ENCODE assay signal across 13 cellular contexts in the genomic region with DNA sequence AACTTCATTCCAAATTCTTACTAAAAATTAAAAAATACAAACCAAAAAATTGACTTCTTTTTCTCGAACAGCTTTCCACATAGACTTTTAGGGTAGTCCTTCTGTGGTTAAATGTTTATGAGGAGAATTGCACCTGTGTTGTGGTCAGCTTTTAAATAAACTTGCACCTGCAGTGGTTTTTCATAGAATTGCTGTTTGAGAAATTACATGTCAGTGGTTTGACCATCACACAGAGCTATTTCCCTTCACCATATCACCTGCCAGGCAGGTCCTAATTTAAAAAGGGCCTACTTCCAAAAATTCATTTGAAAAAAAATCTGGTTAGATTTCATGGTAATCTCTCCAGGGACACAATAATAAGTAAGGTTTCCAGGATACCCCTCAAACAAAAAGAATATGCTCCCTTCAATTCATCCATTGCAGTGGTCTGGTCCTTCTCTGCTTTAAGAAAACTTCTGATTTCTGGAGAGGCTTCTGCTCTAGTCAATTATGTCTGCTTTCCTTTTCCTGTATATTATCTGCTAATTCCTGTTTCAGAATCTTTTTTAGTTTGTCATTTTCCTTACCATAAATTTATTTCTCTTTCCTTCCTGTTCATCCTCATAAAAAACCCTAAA. TPM values are rescaled to one million over a fixed set of nuclear protein-coding genes. Genes with fewer than 3 reads are reported as not detected.
DNase-seq lines count a peak whose midpoint lies in the region; ATAC-seq and TF ChIP-seq lines count a peak whose summit lies in the region.
"Had no signal": no experiment of that assay in that cellular context is flagged by ENCODE, and none has a peak within 500 bp of the region (broad histone marks: within the 10 kb centered on the region; RNA-seq: fewer than 3 reads in every experiment).

No MANE protein-coding gene starts in this region.

- ATAC-seq in GM19043 (IDR thresholded peaks at IDR 0.05; ENCODE audit: low read depth, unreplicated experiment) (peak; percentile 76), HG02852 (IDR thresholded peaks at IDR 0.05; ENCODE audit: unreplicated experiment) (peak; percentile 85), left ventricle myocardium superior (no peak)
- ATAC-seq in activated T-helper 17 cell treated with anti-CD3 and anti-CD28 coated beads, Interleukin-2, amount 50 U/mL, for 72 hours (replicated peaks), result no peak

- peaks cover 6% of the 10 kb centered on the region for H3K4me1 Mint-ChIP-seq in activated T-helper 17 cell treated with anti-CD3 and anti-CD28 coated beads, Interleukin-2, amount 50 U/mL, for 72 hours
- H3K4me1 Mint-ChIP-seq: CD4-positive, CD25-positive, alpha-beta regulatory T cell had no signal

- H3K4me1 ChIP-seq in DOHH2 (ENCODE audit: control insufficient read depth, low read length), result peaks cover 98% of the 10 kb centered on the region
- H3K4me1 ChIP-seq: thyroid gland had no signal

- H3K4me2 ChIP-seq in DOHH2 (ENCODE audit: low read length), result peak overlapping the region; percentile 93

- peaks cover 41% of the 10 kb centered on the region for H3K79me2 ChIP-seq in DOHH2 (ENCODE audit: control insufficient read depth, low read length)

- no peak for DNase-seq in pons (ENCODE audit: low spot score)
- no peak for DNase-seq in left ventricle myocardium superior
- DNase-seq in NCI-H345 (lab: John Stamatoyannopoulos, UW), result no peak
- DNase-seq: mammary epithelial cell, thyroid gland had no signal

- peak overlapping the region; percentile 99 for H3K27ac ChIP-seq in DOHH2 (ENCODE audit: low read depth, low read length)
- H3K27ac ChIP-seq in KOPT-K1 (ENCODE audit: low read depth, low read length, poor library complexity, severe bottlenecking), result peak overlapping the region; percentile 54
- H3K27ac ChIP-seq: thyroid gland had no signal

- peaks cover 63% of the 10 kb centered on the region for H3F3A ChIP-seq in DOHH2 (ENCODE audit: control insufficient read depth, insufficient read depth)

- no peaks in the 10 kb centered on the region for H3K9me3 Mint-ChIP-seq in activated T-helper 17 cell treated with anti-CD3 and anti-CD28 coated beads, Interleukin-2, amount 50 U/mL, for 72 hours

- intact Hi-C loops in left ventricle myocardium superior (cut with micrococcal nuclease), result no loop called here

- no peaks in the 10 kb centered on the region for H4K20me1 ChIP-seq in DOHH2 (ENCODE audit: control insufficient read depth, insufficient read depth, low read depth, low read length)

- peaks cover 3% of the 10 kb centered on the region for H3K27me3 Mint-ChIP-seq in activated T-helper 17 cell treated with anti-CD3 and anti-CD28 coated beads, Interleukin-2, amount 50 U/mL, for 72 hours

- no peaks in the 10 kb centered on the region for H3K9me2 ChIP-seq in DOHH2 (replicated peaks; ENCODE audit: control insufficient read depth, low read length)

- H3K9me3 ChIP-seq in DOHH2 (ENCODE audit: control insufficient read depth, insufficient read depth, low read length) (no peaks in the 10 kb centered on the region), KOPT-K1 (ENCODE audit: insufficient read depth, low read length, poor library complexity, severe bottlenecking) (no peaks in the 10 kb centered on the region)
- H3K9me3 ChIP-seq: thyroid gland had no signal

- H3K4me3 Mint-ChIP-seq in activated T-helper 17 cell treated with anti-CD3 and anti-CD28 coated beads, Interleukin-2, amount 50 U/mL, for 72 hours, result no peak overlapping the region
- H3K4me3 Mint-ChIP-seq: CD4-positive, CD25-positive, alpha-beta regulatory T cell had no signal

- peak overlapping the region; percentile 63 for H3K4me3 ChIP-seq in DOHH2 (ENCODE audit: low read length)
- H3K4me3 ChIP-seq: thyroid gland had no signal

- TF ChIP-seq CTCF in DOHH2 (IDR thresholded peaks at IDR 0.05; ENCODE audit: low read depth, low read length, poor library complexity, severe bottlenecking), result no peak

- no peaks in the 10 kb centered on the region for H3K27me3 ChIP-seq in DOHH2 (ENCODE audit: control insufficient read depth, low read length)
- H3K27me3 ChIP-seq: thyroid gland had no signal

- no peaks in the 10 kb centered on the region for H3K36me3 Mint-ChIP-seq in activated T-helper 17 cell treated with anti-CD3 and anti-CD28 coated beads, Interleukin-2, amount 50 U/mL, for 72 hours (ENCODE audit: low read depth)

- H3K27ac Mint-ChIP-seq in activated T-helper 17 cell treated with anti-CD3 and anti-CD28 coated beads, Interleukin-2, amount 50 U/mL, for 72 hours, result no peak overlapping the region

- H3K36me3 ChIP-seq in DOHH2 (ENCODE audit: control insufficient read depth, low read length) (no peaks in the 10 kb centered on the region; the same call in 1 of the 2 replicates), KOPT-K1 (ENCODE audit: insufficient read depth, low read length) (no peaks in the 10 kb centered on the region)
- H3K36me3 ChIP-seq: thyroid gland had no signal

RNA-seq across cellular contexts. Expression of gene UTP3, which starts 9.8 kb away (rescaled TPM):
- 14.2 TPM for total RNA-seq in left ventricle myocardium superior
- 10 to 100 TPM; 23.8 to 29.1 TPM for total RNA-seq in activated T-helper 17 cell treated with anti-CD3 and anti-CD28 coated beads, Interleukin-2, amount 50 U/mL, for 72 hours

RNA-seq across cellular contexts. Expression of gene JCHAIN, which starts 12.2 kb away (rescaled TPM):
- 7.0 TPM for total RNA-seq in left ventricle myocardium superior
- not detected for total RNA-seq in activated T-helper 17 cell treated with anti-CD3 and anti-CD28 coated beads, Interleukin-2, amount 50 U/mL, for 72 hours
- total RNA-seq: astrocyte, NCI-H460 had no signal

RNA-seq across cellular contexts. Expression of gene RUFY3, which starts 43.3 kb away (rescaled TPM):
- 22.1 TPM for total RNA-seq in left ventricle myocardium superior
- 10 to 100 TPM; 14.1 to 14.9 TPM for total RNA-seq in activated T-helper 17 cell treated with anti-CD3 and anti-CD28 coated beads, Interleukin-2, amount 50 U/mL, for 72 hours

RNA-seq across cellular contexts. Expression of gene ENAM, which starts 49.9 kb away (rescaled TPM):
- total RNA-seq in left ventricle myocardium superior, result 1.9 TPM
- not detected for total RNA-seq in activated T-helper 17 cell treated with anti-CD3 and anti-CD28 coated beads, Interleukin-2, amount 50 U/mL, for 72 hours
- total RNA-seq: CD4-positive, CD25-positive, alpha-beta regulatory T cell; mammary epithelial cell; NCI-H460 had no signal

Comparison
In these comparisons a context has a peak if more than half of its experiments do, and no peak if none do; other contexts are left out.
1. ATAC-seq: peak in GM19043 (single experiment) and HG02852 (single experiment); none in left ventricle myocardium superior (single experiment) and activated T-helper 17 cell treated with anti-CD3 and anti-CD28 coated beads, Interleukin-2, amount 50 U/mL, for 72 hours (single experiment).